8 cellular contexts compared by ENCODE assay signal in the genomic region with DNA sequence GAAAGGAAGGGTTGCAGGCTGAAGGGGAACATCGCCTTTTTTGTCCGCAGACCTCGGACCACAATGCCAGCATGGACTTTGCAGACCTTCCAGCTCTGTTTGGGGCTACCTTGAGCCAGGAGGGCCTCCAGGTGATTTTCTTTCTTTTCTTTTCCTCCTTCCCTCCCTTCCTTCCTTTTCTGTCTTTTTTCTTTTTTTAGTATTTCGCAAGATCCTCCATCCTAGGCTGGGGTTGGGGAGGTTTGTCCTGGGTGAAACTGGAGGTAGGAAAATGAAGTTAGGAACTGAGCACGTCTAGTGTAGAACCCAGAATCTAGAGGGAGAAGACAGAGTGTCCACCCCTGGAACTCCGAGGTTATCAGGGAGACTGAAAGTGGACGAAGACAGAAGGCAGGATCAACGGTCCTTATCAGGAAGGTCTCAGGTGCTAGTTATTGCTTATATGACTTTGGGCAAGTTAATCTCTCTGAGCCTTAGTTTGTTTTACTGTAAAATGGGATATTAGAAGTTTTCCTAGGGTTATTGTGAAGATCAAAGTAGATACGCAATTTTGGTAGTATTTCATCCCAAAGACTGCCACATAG. TPM values are rescaled to one million over a fixed set of nuclear protein-coding genes. Genes with fewer than 3 reads are reported as not detected.
DNase-seq lines count a peak whose midpoint lies in the region; FAIRE-seq and TF ChIP-seq lines count a peak whose summit lies in the region.

No MANE protein-coding gene starts in this region.

- peaks cover 0 to 68% (median 53%) of the 10 kb centered on the region in 4 donors for H3K4me1 ChIP-seq in sigmoid colon

- no peak for DNase-seq in GM12891 (ENCODE audit: insufficient read length, low spot score)
- no peak for DNase-seq in fibroblast of villous mesenchyme (ENCODE audit: low read depth)
- DNase-seq in sigmoid colon = no peak
- no peak for DNase-seq in NCI-H345 (lab: John Stamatoyannopoulos, UW)
- no peak for DNase-seq in NCI-H1694 (lab: John Stamatoyannopoulos, UW)
- DNase-seq in activated CD4-positive, alpha-beta T cell treated with anti-CD3 and anti-CD28 coated beads, Interleukin-2, amount 50 U/mL, for 4 hours = no peak
- no peak for DNase-seq in NCI-H146 (lab: John Stamatoyannopoulos, UW)

- H3K9me3 ChIP-seq in sigmoid colon = no peaks in the 10 kb centered on the region

- H3K4me3 ChIP-seq in fibroblast of villous mesenchyme (ENCODE audit: low read depth, low read length) (peak overlapping the region; percentile 96), sigmoid colon (peak overlapping the region; percentile 62 to 83 (median 73))

- intact Hi-C loops in sigmoid colon (cut with DNase I) = loop anchor here (2.0 kb wide), 2 partner anchors 26 to 32 kb away; partner anchors contain the start of gene SPAG7

- WGBS in sigmoid colon, 2 donors = 9 to 19% methylated on average over 9 of the region's 9 CpGs

- TF ChIP-seq CTCF in VCaP (conservative IDR thresholded peaks at IDR 0.05) (no peak), fibroblast of villous mesenchyme (IDR thresholded peaks at IDR 0.05; ENCODE audit: insufficient read depth, low read depth, low read length) (no peak), sigmoid colon (IDR thresholded peaks at IDR 0.05) (no peak)

- TF ChIP-seq POLR2A in GM12891 (IDR thresholded peaks at IDR 0.05; ENCODE audit: low read depth, low read length) = no peak
- TF ChIP-seq POLR2A in sigmoid colon (IDR thresholded peaks at IDR 0.05) = no peak

- peak; percentile 16 for FAIRE-seq in GM12891 (lab: Jason Lieb, UNC)

- H3K27ac ChIP-seq in VCaP (peak overlapping the region; percentile 88), sigmoid colon (peak overlapping the region; percentile 91 to 96 (median 94))

- no peak for TF ChIP-seq EP300 in sigmoid colon (IDR thresholded peaks at IDR 0.05)

- H3K36me3 ChIP-seq in sigmoid colon = peaks cover 29 to 63% (median 46%) of the 10 kb centered on the region in 4 donors

- no peaks in the 10 kb centered on the region for H3K27me3 ChIP-seq in sigmoid colon

TF ChIP-seq in GM12891, 5 proteins besides CTCF, POLR2A, EP300 and RAD21:
- no peak for TF ChIP-seq TAF1 (IDR thresholded peaks at IDR 0.05; ENCODE audit: low read depth, low read length)
- no peak for TF ChIP-seq SPI1 (IDR thresholded peaks at IDR 0.05; ENCODE audit: low read depth, low read length)
- no peak; the same call in 1 of the 2 replicates for TF ChIP-seq POU2F2 (IDR thresholded peaks at IDR 0.05; ENCODE audit: low read depth, low read length)
- TF ChIP-seq PAX5 (IDR thresholded peaks at IDR 0.05; ENCODE audit: insufficient read depth, low read length, severe bottlenecking) = no peak
- TF ChIP-seq POLR2AphosphoS5 (IDR thresholded peaks at IDR 0.05; ENCODE audit: low read depth, low read length) = no peak

RNA-seq across cellular contexts. Expression of gene RNF167, which starts 1.1 kb away (rescaled TPM):
- polyA plus RNA-seq in GM12891 (2012; ENCODE audit: low read depth, missing spikeins) = 110 TPM
- 26.4 and 34.5 TPM in 2 replicates for total RNA-seq in fibroblast of villous mesenchyme
- 10 to 100 TPM; 51.2 to 71.2 (median 60.3) TPM for total RNA-seq in sigmoid colon
- polyA plus RNA-seq in sigmoid colon = 100 to 1,000 TPM in 1 of 3 donors, 10 to 100 TPM in 2; 45.0 to 120 (median 83.9) TPM

RNA-seq across cellular contexts. Expression of gene SLC25A11, which starts 1.3 kb away (rescaled TPM):
- polyA plus RNA-seq in GM12891 (2012; ENCODE audit: low read depth, missing spikeins) = 52.1 TPM
- total RNA-seq in fibroblast of villous mesenchyme = 51.8 and 64.7 TPM in 2 replicates
- 10 to 100 TPM; 41.0 to 60.3 (median 48.6) TPM for total RNA-seq in sigmoid colon
- 10 to 100 TPM; 57.7 to 82.8 (median 79.9) TPM for polyA plus RNA-seq in sigmoid colon

RNA-seq across cellular contexts. Expression of gene PFN1, which starts 7.2 kb away (rescaled TPM):
- 2,115 TPM for polyA plus RNA-seq in GM12891 (2012; ENCODE audit: low read depth, missing spikeins)
- total RNA-seq in fibroblast of villous mesenchyme (581 and 784 TPM in 2 replicates), sigmoid colon (1,000 to 10,000 TPM in 1 of 4 donors, 100 to 1,000 TPM in 3; 690 to 1,141 (median 828) TPM)
- polyA plus RNA-seq in sigmoid colon = 1,000 to 10,000 TPM in 1 of 3 donors, 100 to 1,000 TPM in 2; 853 to 1,404 (median 948) TPM

RNA-seq across cellular contexts. Expression of gene GP1BA, which starts 9.0 kb away (rescaled TPM):
- polyA plus RNA-seq in GM12891 (2012; ENCODE audit: low read depth, missing spikeins) = 1.4 TPM
- total RNA-seq in fibroblast of villous mesenchyme (not detected in 2 replicates), sigmoid colon (not detected)
- 1 to 10 TPM in 1 of 3 donors, not detected in 2; 1.1 TPM for polyA plus RNA-seq in sigmoid colon

RNA-seq across cellular contexts. Expression of gene ENO3, which starts 9.8 kb away (rescaled TPM):
- polyA plus RNA-seq in GM12891 (2012; ENCODE audit: low read depth, missing spikeins) = 38.5 TPM
- total RNA-seq in fibroblast of villous mesenchyme (2.6 and 7.4 TPM in 2 replicates), sigmoid colon (1 to 10 TPM; 2.5 to 9.1 (median 5.1) TPM)
- 10 to 100 TPM in 1 of 3 donors, 1 to 10 TPM in 1, under 1 TPM in 1; 0.69 to 10.3 (median 5.4) TPM for polyA plus RNA-seq in sigmoid colon
